19 cellular contexts compared by ENCODE assay signal in genomic region chr5:107263387-107264003, GRCh38.
DNase-seq lines count a peak whose midpoint lies in the region; ATAC-seq, FAIRE-seq and TF ChIP-seq lines count a peak whose summit lies in the region.
"Had no signal": no experiment of that assay in that cellular context is flagged by ENCODE, and none has a peak within 500 bp of the region (broad histone marks: within the 10 kb centered on the region; RNA-seq: fewer than 3 reads in every experiment).

No MANE protein-coding gene starts in this region.

- ATAC-seq in CD4-positive, alpha-beta T cell (ENCODE audit: poor library complexity), result peak; percentile 68
- ATAC-seq in GM19035 (IDR thresholded peaks at IDR 0.05; ENCODE audit: unreplicated experiment) (peak; percentile 86), HG02623 (IDR thresholded peaks at IDR 0.05; ENCODE audit: unreplicated experiment) (peak; percentile 86), HG03565 (IDR thresholded peaks at IDR 0.05; ENCODE audit: unreplicated experiment) (peak; percentile 77)
- ATAC-seq: HCT116, upper lobe of right lung had no signal

- H3K4me1 ChIP-seq in Karpas-422 (ENCODE audit: low read length), result no peaks in the 10 kb centered on the region
- H3K4me1 ChIP-seq: psoas muscle, upper lobe of right lung had no signal

- H3K27me3 Mint-ChIP-seq in CD4-positive, alpha-beta T cell, result no peaks in the 10 kb centered on the region
- H3K27me3 Mint-ChIP-seq: memory B cell had no signal

- no peaks in the 10 kb centered on the region for H4K20me1 ChIP-seq in Karpas-422 (ENCODE audit: insufficient read depth, low read depth, low read length)

- no peak for TF ChIP-seq CTCF in CD4-positive, alpha-beta T cell (IDR thresholded peaks at IDR 0.05)

- peaks cover 3% of the 10 kb centered on the region for H3K9me3 Mint-ChIP-seq in CD4-positive, alpha-beta T cell

- CTCF ChIA-PET in CD4-positive, alpha-beta T cell (lab: Charles Lee), result no interaction called here

- no peak overlapping the region for H3K27ac Mint-ChIP-seq in CD4-positive, alpha-beta T cell
- H3K27ac Mint-ChIP-seq: activated naive CD4-positive, alpha-beta T cell treated with anti-CD3 and anti-CD28 coated beads, Interleukin-2, amount 50 U/mL, for 72 hours; memory B cell had no signal

- no peak overlapping the region for H3K27ac ChIP-seq in CD4-positive, alpha-beta T cell (ENCODE audit: low read depth, low read length)
- H3K27ac ChIP-seq in Karpas-422 (ENCODE audit: low read length), result no peak overlapping the region
- H3K27ac ChIP-seq: dorsolateral prefrontal cortex, KMS-11, psoas muscle, upper lobe of right lung had no signal

- no peak for FAIRE-seq in HTR-8/SVneo (lab: Jason Lieb, UNC)
- FAIRE-seq: G401.6 had no signal

- H3K9me3 ChIP-seq in CD4-positive, alpha-beta T cell (ENCODE audit: control insufficient read depth, low read length), result no peaks in the 10 kb centered on the region
- H3K9me3 ChIP-seq in Karpas-422 (ENCODE audit: low read length), result no peaks in the 10 kb centered on the region
- H3K9me3 ChIP-seq: psoas muscle, upper lobe of right lung had no signal

- H3K4me1 Mint-ChIP-seq in CD4-positive, alpha-beta T cell (ENCODE audit: low read depth), result peaks cover 9% of the 10 kb centered on the region
- H3K4me1 Mint-ChIP-seq: memory B cell had no signal

- intact Hi-C loops in CD4-positive, alpha-beta T cell (cut with DNase I, micrococcal nuclease), result no loop called here

- no peaks in the 10 kb centered on the region for H3K36me3 Mint-ChIP-seq in CD4-positive, alpha-beta T cell (ENCODE audit: low read depth)
- H3K36me3 Mint-ChIP-seq: memory B cell had no signal

- no peak overlapping the region for H3K4me2 ChIP-seq in Karpas-422 (ENCODE audit: low read depth, low read length, poor library complexity, severe bottlenecking)
- H3K4me2 ChIP-seq: KMS-11 had no signal

- H2AFZ ChIP-seq in Karpas-422 (ENCODE audit: low read length), result no peak overlapping the region

- H3K79me2 ChIP-seq in Karpas-422 (ENCODE audit: low read length), result no peaks in the 10 kb centered on the region

- H3K36me3 ChIP-seq in Karpas-422 (ENCODE audit: insufficient read depth, low read length), result no peaks in the 10 kb centered on the region
- H3K36me3 ChIP-seq: upper lobe of right lung had no signal

- DNase-seq in CD4-positive, alpha-beta T cell, result no peak
- no peak for DNase-seq in HTR-8/SVneo (ENCODE audit: insufficient read length, low spot score)
- no peak for DNase-seq in Karpas-422
- DNase-seq in activated effector memory CD4-positive, alpha-beta T cell treated with Interleukin-2 at 50 U/mL for 16 hours, result no peak
- DNase-seq in NCI-H446 (lab: John Stamatoyannopoulos, UW), result no peak
- DNase-seq: dorsolateral prefrontal cortex, head of caudate nucleus, NCI-H345, psoas muscle, SHP77, upper lobe of right lung had no signal

- peak overlapping the region; percentile 9 for H3K4me3 Mint-ChIP-seq in CD4-positive, alpha-beta T cell
- H3K4me3 Mint-ChIP-seq: memory B cell had no signal

- no peak overlapping the region for H3K4me3 ChIP-seq in Karpas-422 (ENCODE audit: low read length)
- H3K4me3 ChIP-seq: dorsolateral prefrontal cortex, psoas muscle, upper lobe of right lung had no signal

- no peaks in the 10 kb centered on the region for H3K27me3 ChIP-seq in CD4-positive, alpha-beta T cell (ENCODE audit: control insufficient read depth, insufficient read depth, low read length)
- H3K27me3 ChIP-seq in Karpas-422 (ENCODE audit: low read length), result no peaks in the 10 kb centered on the region
- H3K27me3 ChIP-seq: dorsolateral prefrontal cortex, upper lobe of right lung had no signal

- no peaks in the 10 kb centered on the region for H3K9me2 ChIP-seq in Karpas-422 (replicated peaks; ENCODE audit: insufficient read depth, low read length)

- H3K9ac ChIP-seq in Karpas-422 (ENCODE audit: low read length), result no peak overlapping the region
- H3K9ac ChIP-seq: KMS-11 had no signal

- POLR2A ChIA-PET in CD4-positive, alpha-beta T cell (lab: Charles Lee), result interaction anchor here (0.5 kb wide), 1 partner anchor 1119 kb away, joined by 3 read pairs; the partner anchor contains the start of gene FBXL17
